Comparison of ENCODE assay signal across 21 cellular contexts in the genomic region with DNA sequence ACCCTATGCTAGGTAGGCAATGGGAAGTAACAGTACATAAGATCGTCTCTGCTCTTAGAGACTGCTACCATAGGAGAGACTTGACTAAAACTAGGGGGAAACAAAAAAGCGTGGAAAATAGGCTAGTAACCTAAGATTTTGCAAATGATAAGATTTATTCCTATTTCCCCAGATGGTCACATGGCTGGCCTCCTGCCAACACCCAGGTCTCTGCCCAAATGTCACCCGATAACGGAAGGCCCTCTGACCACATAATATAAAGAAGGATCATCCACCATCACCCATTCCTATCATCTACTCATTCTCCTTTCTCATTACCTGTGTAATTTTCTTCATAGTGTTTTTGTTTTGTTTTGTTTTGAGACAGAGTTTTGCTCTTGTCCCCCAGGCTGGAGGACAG.
"Had no signal": no experiment of that assay in that cellular context is flagged by ENCODE, and none has a peak within 500 bp of the region (broad histone marks: within the 10 kb centered on the region; RNA-seq: fewer than 3 reads in every experiment).

No MANE protein-coding gene starts in this region.

- H3K9me3 Mint-ChIP-seq: activated naive CD4-positive, alpha-beta T cell treated with anti-CD3 and anti-CD28 coated beads, Interleukin-2, amount 50 U/mL, for 24 hours; neural crest cell; stimulated activated naive CD8-positive, alpha-beta T cell treated with anti-CD3 and anti-CD28 coated beads, Interleukin-15, Interleukin-2, amounts not matched to agents 100 ng/mL and 50 ng/mL, for 24 hours had no signal

- H3K27ac ChIP-seq: esophagus squamous epithelium, prostate gland, skin epidermis, suprapubic skin, transverse colon, uterus had no signal

- H3K27me3 ChIP-seq: esophagus squamous epithelium, suprapubic skin, transverse colon, uterus had no signal

- H3K27me3 Mint-ChIP-seq: activated CD4-positive, alpha-beta T cell treated with anti-CD3 and anti-CD28 coated beads for 36 hours; activated naive CD4-positive, alpha-beta T cell treated with anti-CD3 and anti-CD28 coated beads, Interleukin-2, amount 50 U/mL, for 24 hours; naive B cell; stimulated activated naive CD8-positive, alpha-beta T cell treated with anti-CD3 and anti-CD28 coated beads, Interleukin-15, Interleukin-2, amounts not matched to agents 100 ng/mL and 50 ng/mL, for 24 hours had no signal

- H3K4me3 ChIP-seq: esophagus squamous epithelium, mucosa of descending colon, prostate gland, skin epidermis, suprapubic skin, transverse colon, uterus had no signal

- DNase-seq: activated CD4-positive, alpha-beta T cell treated with anti-CD3 and anti-CD28 coated beads for 36 hours; activated CD4-positive, alpha-beta T cell treated with anti-CD3 and anti-CD28 coated beads, Interleukin-2, amount 50 U/mL, for 48 hours; activated gamma-delta T cell; cerebellar nuclear complex; cortex of kidney; effector memory CD4-positive, alpha-beta T cell; esophagus squamous epithelium; mesenchymal stem cell; mucosa of descending colon; naive B cell; right cardiac atrium; stimulated activated CD4-positive, alpha-beta T cell treated with anti-CD3 and anti-CD28 coated beads, Interleukin-15, amount 100 ng/mL, for 24 hours; stimulated activated CD4-positive, alpha-beta T cell treated with anti-CD3 and anti-CD28 coated beads, Interleukin-2, amount 100 ng/mL, for 48 hours; transverse colon; uterus had no signal

- H3K36me3 ChIP-seq: esophagus squamous epithelium, prostate gland, suprapubic skin, transverse colon, uterus had no signal

- H3K36me3 Mint-ChIP-seq: activated naive CD4-positive, alpha-beta T cell treated with anti-CD3 and anti-CD28 coated beads, Interleukin-2, amount 50 U/mL, for 24 hours; naive B cell had no signal

- H3K4me3 Mint-ChIP-seq: activated CD4-positive, alpha-beta T cell treated with anti-CD3 and anti-CD28 coated beads for 36 hours; activated naive CD4-positive, alpha-beta T cell treated with anti-CD3 and anti-CD28 coated beads, Interleukin-2, amount 50 U/mL, for 24 hours; naive B cell; neural crest cell; stimulated activated naive CD8-positive, alpha-beta T cell treated with anti-CD3 and anti-CD28 coated beads, Interleukin-15, Interleukin-2, amounts not matched to agents 100 ng/mL and 50 ng/mL, for 24 hours had no signal

- H3K27ac Mint-ChIP-seq: activated CD4-positive, alpha-beta T cell treated with anti-CD3 and anti-CD28 coated beads for 36 hours; activated naive CD4-positive, alpha-beta T cell treated with anti-CD3 and anti-CD28 coated beads, Interleukin-2, amount 50 U/mL, for 24 hours; stimulated activated naive CD8-positive, alpha-beta T cell treated with anti-CD3 and anti-CD28 coated beads, Interleukin-15, Interleukin-2, amounts not matched to agents 100 ng/mL and 50 ng/mL, for 24 hours had no signal

- H3K4me1 ChIP-seq: prostate gland, uterus had no signal

- H3K9me3 ChIP-seq: esophagus squamous epithelium, mucosa of descending colon, prostate gland, suprapubic skin, transverse colon, uterus had no signal
